Comparison of ENCODE assay signal across 8 cellular contexts in genomic region chr2:88627055-88627855, GRCh38. TPM values are rescaled to one million over a fixed set of nuclear protein-coding genes. Genes with fewer than 3 reads are reported as not detected.
A peak's percentile ranks its signal among the peaks of the same experiment; 100 is the strongest.
DNase-seq lines count a peak whose midpoint lies in the region; ATAC-seq and TF ChIP-seq lines count a peak whose summit lies in the region.

Gene EIF2AK3 (minus strand): TSS chr2:88627464. CDS start chr2:88627274, 190 bp downstream.

- no peak for TF ChIP-seq EP300 in suprapubic skin (IDR thresholded peaks at IDR 0.05)

- H3K4me1 ChIP-seq in suprapubic skin = peaks cover 40% of the 10 kb centered on the region

- H3K4me3 Mint-ChIP-seq in activated naive CD4-positive, alpha-beta T cell treated with anti-CD3 and anti-CD28 coated beads, Interleukin-2, amount 50 U/mL, for 24 hours = peak within 1 kb of the TSS; percentile 93

- H3K9me3 ChIP-seq in suprapubic skin = no peaks in the 10 kb centered on the region

- no peaks in the 10 kb centered on the region for H3K36me3 Mint-ChIP-seq in activated naive CD4-positive, alpha-beta T cell treated with anti-CD3 and anti-CD28 coated beads, Interleukin-2, amount 50 U/mL, for 24 hours

- peaks cover 20% of the 10 kb centered on the region for H3K4me1 Mint-ChIP-seq in activated naive CD4-positive, alpha-beta T cell treated with anti-CD3 and anti-CD28 coated beads, Interleukin-2, amount 50 U/mL, for 24 hours

- H3K27me3 Mint-ChIP-seq in activated naive CD4-positive, alpha-beta T cell treated with anti-CD3 and anti-CD28 coated beads, Interleukin-2, amount 50 U/mL, for 24 hours = no peaks in the 10 kb centered on the region

- no peaks in the 10 kb centered on the region for H3K27me3 ChIP-seq in GM06990 (replicated peaks; ENCODE audit: control insufficient read depth, insufficient read depth, low read length)
- H3K27me3 ChIP-seq in suprapubic skin = no peaks in the 10 kb centered on the region

- TF ChIP-seq CTCF in GM06990 (IDR thresholded peaks at IDR 0.05; ENCODE audit: insufficient read depth, low read length, poor library complexity, severe bottlenecking) = no peak
- TF ChIP-seq CTCF in suprapubic skin (IDR thresholded peaks at IDR 0.05) = no peak

- peak; percentile 94 for DNase-seq in GM06990 (ENCODE audit: extremely low read depth, insufficient read length)
- peak; percentile 98 for DNase-seq in NCI-H1092 (lab: John Stamatoyannopoulos, UW)
- peak; percentile 100 for DNase-seq in globus pallidus (ENCODE audit: low spot score)
- peak; percentile 89 to 100 (median 99) for DNase-seq in nucleus accumbens (lab: John Stamatoyannopoulos, UW)
- peak; percentile 99 for DNase-seq in suprapubic skin (ENCODE audit: low spot score in 2 of 2)

- peak; percentile 83 to 96 for TF ChIP-seq POLR2A in suprapubic skin (IDR thresholded peaks at IDR 0.05)

- H3K4me3 ChIP-seq in GM06990 (replicated peaks; ENCODE audit: low read depth, low read length) (peak within 1 kb of the TSS; percentile 75), suprapubic skin (peak within 1 kb of the TSS; percentile 86)

- ATAC-seq in HG02588 (IDR thresholded peaks at IDR 0.05; ENCODE audit: unreplicated experiment) (peak; percentile 89), SK-N-SH treated with all-trans-retinoic acid at 6 μM for 48 hours (peak; percentile 94)

- 0% methylated on average over 44 of the region's 75 CpGs for WGBS in suprapubic skin

- H3K36me3 ChIP-seq in GM06990 (ENCODE audit: control insufficient read depth, insufficient read depth, low read length) = no peaks in the 10 kb centered on the region; the same call in 1 of the 2 replicates
- no peaks in the 10 kb centered on the region for H3K36me3 ChIP-seq in suprapubic skin

- H3K27ac Mint-ChIP-seq in activated naive CD4-positive, alpha-beta T cell treated with anti-CD3 and anti-CD28 coated beads, Interleukin-2, amount 50 U/mL, for 24 hours = peak within 1 kb of the TSS; percentile 95

- H3K9me3 Mint-ChIP-seq in activated naive CD4-positive, alpha-beta T cell treated with anti-CD3 and anti-CD28 coated beads, Interleukin-2, amount 50 U/mL, for 24 hours = no peaks in the 10 kb centered on the region

- peak within 1 kb of the TSS; percentile 97 for H3K27ac ChIP-seq in suprapubic skin

TF ChIP-seq in SK-N-SH treated with all-trans-retinoic acid at 6 μM for 48 hours, 23 proteins besides CTCF, POLR2A, EP300 and RAD21:
- no peak for TF ChIP-seq ZNF8 (CRISPR knock-in tag; IDR thresholded peaks at IDR 0.05)
- TF ChIP-seq PPARA (CRISPR knock-in tag; IDR thresholded peaks at IDR 0.05; ENCODE audit: borderline replicate concordance) = no peak
- TF ChIP-seq ESRRG (CRISPR knock-in tag; IDR thresholded peaks at IDR 0.05) = no peak
- no peak for TF ChIP-seq ZC3H10 (CRISPR knock-in tag; IDR thresholded peaks at IDR 0.05)
- TF ChIP-seq OSR1 (CRISPR knock-in tag; IDR thresholded peaks at IDR 0.05) = no peak
- TF ChIP-seq SNAI2 (CRISPR knock-in tag; IDR thresholded peaks at IDR 0.05) = no peak
- no peak for TF ChIP-seq ZNF70 (CRISPR knock-in tag; IDR thresholded peaks at IDR 0.05)
- no peak for TF ChIP-seq CREB5 (CRISPR knock-in tag; IDR thresholded peaks at IDR 0.05; ENCODE audit: low read depth)
- TF ChIP-seq CSRNP3 (CRISPR knock-in tag; IDR thresholded peaks at IDR 0.05) = no peak
- no peak for TF ChIP-seq CSDC2 (CRISPR knock-in tag; IDR thresholded peaks at IDR 0.05)
- no peak for TF ChIP-seq PATZ1 (CRISPR knock-in tag; IDR thresholded peaks at IDR 0.05; ENCODE audit: borderline replicate concordance)
- TF ChIP-seq ISL1 (CRISPR knock-in tag; IDR thresholded peaks at IDR 0.05) = no peak
- TF ChIP-seq TSHZ2 (CRISPR knock-in tag; IDR thresholded peaks at IDR 0.05) = no peak; the same call in 1 of the 2 replicates
- TF ChIP-seq GLIS3 (CRISPR knock-in tag; IDR thresholded peaks at IDR 0.05) = no peak
- no peak for TF ChIP-seq POU6F1 (CRISPR knock-in tag; IDR thresholded peaks at IDR 0.05; ENCODE audit: borderline replicate concordance, low read depth)
- TF ChIP-seq ZNF565 (CRISPR knock-in tag; conservative IDR thresholded peaks at IDR 0.05; ENCODE audit: low read depth) = no peak
- TF ChIP-seq ZFP30 (CRISPR knock-in tag; IDR thresholded peaks at IDR 0.05) = no peak
- TF ChIP-seq ZFP3 (CRISPR knock-in tag; IDR thresholded peaks at IDR 0.05) = no peak

RNA-seq across cellular contexts. Expression of gene EIF2AK3, which starts in this region (rescaled TPM):
- total RNA-seq in suprapubic skin = 10 to 100 TPM; 23.4 to 30.2 (median 23.9) TPM

Comparison
In these comparisons a context has a peak if more than half of its experiments do, and no peak if none do; other contexts are left out.
1. Peak in every context shown above with its lines: DNase-seq, ATAC-seq, H3K4me3 ChIP-seq and H3K27ac ChIP-seq.